Comparison of ENCODE assay signal across 35 cellular contexts in the genomic region with DNA sequence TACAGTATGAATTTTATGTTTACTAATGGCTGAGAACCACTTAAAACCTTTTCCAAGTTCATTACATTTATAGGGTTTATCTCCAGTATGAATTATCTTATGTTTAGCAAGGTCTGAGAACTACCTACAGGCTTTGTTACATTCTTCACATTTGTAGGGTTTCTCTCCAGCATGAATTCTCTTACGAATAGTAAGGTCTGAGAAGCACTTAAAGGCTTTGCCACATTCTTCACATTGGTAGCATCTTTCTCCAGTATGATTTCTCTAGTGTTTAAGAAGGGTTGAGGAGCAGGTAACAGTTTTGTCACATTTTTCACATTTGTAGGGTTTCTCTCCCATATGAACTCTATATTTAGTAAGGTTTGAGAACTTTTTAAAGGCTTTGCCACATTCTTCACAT.
"Had no signal": no experiment of that assay in that cellular context is flagged by ENCODE, and none has a peak within 500 bp of the region (broad histone marks: within the 10 kb centered on the region; RNA-seq: fewer than 3 reads in every experiment).

No MANE protein-coding gene starts in this region.

- H3K36me3 ChIP-seq: MG63 had no signal

- H3K4me3 ChIP-seq: MG63 had no signal

- DNase-seq: Kasumi-1, MG63, MM.1S, MV-4-11, NCI-H1048, NCI-H1092, NCI-H1092 treated with DMSO at 0.1 percent for 48 hours, NCI-H1105, NCI-H1105 treated with DMSO at 0.1 percent for 48 hours, NCI-H1417, NCI-H1417 treated with DMSO at 0.1 percent for 48 hours, NCI-H1436, NCI-H1436 treated with DMSO at 0.1 percent for 48 hours, NCI-H146, NCI-H1694, NCI-H1694 treated with DMSO at 0.1 percent for 48 hours, NCI-H187, NCI-H187 treated with DMSO at 0.1 percent for 48 hours, NCI-H1930, NCI-H2029, NCI-H2029 treated with DMSO at 0.1 percent for 48 hours, NCI-H2081, NCI-H2081 treated with DMSO at 0.1 percent for 48 hours, NCI-H2107, NCI-H2171, NCI-H2171 treated with DMSO at 0.1 percent for 48 hours, NCI-H2227 treated with DMSO at 0.1 percent for 48 hours, NCI-H226, NCI-H345, NCI-H446, NCI-H446 treated with DMSO at 0.1 percent for 48 hours, NCI-H510A, NCI-H510A treated with DMSO at 0.1 percent for 48 hours, NCI-H524, NCI-H524 treated with DMSO at 0.1 percent for 48 hours had no signal

- H3K27me3 ChIP-seq: MG63 had no signal
